ENCODE assay signal across 12 cellular contexts in genomic region chr3:175956964-175957363, GRCh38.
A peak's percentile ranks its signal among the peaks of the same experiment; 100 is the strongest.
DNase-seq lines count a peak whose midpoint lies in the region; ATAC-seq and TF ChIP-seq lines count a peak whose summit lies in the region.
"Had no signal": no experiment of that assay in that cellular context is flagged by ENCODE, and none has a peak within 500 bp of the region (broad histone marks: within the 10 kb centered on the region; RNA-seq: fewer than 3 reads in every experiment).

No MANE protein-coding gene starts in this region.

- POLR2A ChIA-PET in HEK293T (lab: Yijun Ruan, JAX) = no interaction called here

- in situ Hi-C loops in SK-MEL-5 (cut with HindIII; ENCODE audit: low pct_unique_long_range_greater_than_20kb, low sequenced_read_pairs) = no loop called here

- H3K4me3 ChIP-seq in AG10803 (ENCODE audit: low read length) = no peak overlapping the region
- H3K4me3 ChIP-seq: lung had no signal

- TF ChIP-seq CTCF in AG10803 (conservative IDR thresholded peaks at IDR 0.05; ENCODE audit: low read length) = peak; percentile 36

- CTCF ChIA-PET in HEK293T (lab: Yijun Ruan, JAX) = interaction anchor here (1.0 kb wide), 1 partner anchor 474 kb away, joined by 5 read pairs; no protein-coding TSS in a partner anchor

- DNase-seq in AG10803 (ENCODE audit: low read depth) = peak; percentile 6
- peak; percentile 14 for DNase-seq in HEK293T (ENCODE audit: extremely low spot score)
- DNase-seq in SK-MEL-5 (ENCODE audit: low read depth, low spot score) = peak; percentile 39
- DNase-seq in iPS DF 4.7 (ENCODE audit: extremely low read depth, low spot score) = peak; percentile 11
- DNase-seq in NCI-H146 (lab: John Stamatoyannopoulos, UW) = no peak
- no peak for DNase-seq in NOMO-1 treated with dmso at 0.1 percent for 144 hours (lab: John Stamatoyannopoulos, UW; ENCODE audit: unreplicated experiment)
- DNase-seq in iPS-NIHi11 (ENCODE audit: low spot score) = no peak
- DNase-seq: amniotic stem cell, NCI-H1436, small intestine had no signal

- ATAC-seq in GM21737 (IDR thresholded peaks at IDR 0.05; ENCODE audit: unreplicated experiment) = no peak

TF ChIP-seq in HEK293T, 16 proteins besides CTCF, POLR2A, EP300 and RAD21:
- TF ChIP-seq NFRKB (IDR thresholded peaks at IDR 0.05) (no peak), HDGF (IDR thresholded peaks at IDR 0.05; ENCODE audit: borderline replicate concordance) (no peak), L3MBTL2 (conservative IDR thresholded peaks at IDR 0.05) (no peak), PKNOX1 (IDR thresholded peaks at IDR 0.05) (no peak), SP1 (IDR thresholded peaks at IDR 0.05) (no peak), LEF1 (IDR thresholded peaks at IDR 0.05; ENCODE audit: borderline replicate concordance) (no peak), ELF4 (IDR thresholded peaks at IDR 0.05) (no peak), ARNT (IDR thresholded peaks at IDR 0.05) (no peak), SUZ12 (IDR thresholded peaks at IDR 0.05) (no peak), BHLHE40 (IDR thresholded peaks at IDR 0.05; ENCODE audit: borderline replicate concordance) (no peak), CTBP1 (IDR thresholded peaks at IDR 0.05; ENCODE audit: borderline replicate concordance) (no peak), FOXK2 (IDR thresholded peaks at IDR 0.05) (no peak), TARDBP (IDR thresholded peaks at IDR 0.05) (no peak), ZNF384 (IDR thresholded peaks at IDR 0.05) (no peak), FOXM1 (IDR thresholded peaks at IDR 0.05; ENCODE audit: borderline replicate concordance) (no peak)

Comparison
In these comparisons a context has a peak if more than half of its experiments do, and no peak if none do; other contexts are left out.
1. DNase-seq: peak in AG10803 (single experiment), HEK293T (single experiment), SK-MEL-5 (single experiment) and iPS DF 4.7 (single experiment); none in NCI-H146 (single experiment), NOMO-1 treated with dmso at 0.1 percent for 144 hours (single experiment) and iPS-NIHi11 (single experiment).